ENCODE assay signal across 6 cellular contexts in genomic region chr17:64503341-64503740, GRCh38. TPM values are rescaled to one million over a fixed set of nuclear protein-coding genes. Genes with fewer than 3 reads are reported as not detected.
DNase-seq lines count a peak whose midpoint lies in the region; ATAC-seq and TF ChIP-seq lines count a peak whose summit lies in the region.

No MANE protein-coding gene starts in this region.

- 78 to 86% methylated on average over 5 of the region's 5 CpGs for WGBS in sigmoid colon, 2 donors

- DNase-seq in MG63 (no peak), sigmoid colon (no peak), HPDE6-E6E7 (ENCODE audit: extremely low spot score) (no peak)
- DNase-seq in central memory CD4-positive, alpha-beta T cell, result peak; percentile 6
- no peak for DNase-seq in activated CD8-positive, alpha-beta memory T cell treated with anti-CD3 and anti-CD28 coated beads, Interleukin-2, amount 50 U/mL, for 48 hours

- H3K9me3 ChIP-seq in MG63, result no peaks in the 10 kb centered on the region
- no peaks in the 10 kb centered on the region for H3K9me3 ChIP-seq in sigmoid colon

- intact Hi-C loops in sigmoid colon (cut with DNase I), result loop anchor here (10.0 kb wide), 1 partner anchor 359 kb away; no protein-coding TSS in a partner anchor

- H3K27me3 ChIP-seq in MG63 (no peaks in the 10 kb centered on the region), sigmoid colon (no peaks in the 10 kb centered on the region)

- H3K4me3 ChIP-seq in MG63, result peak overlapping the region; percentile 96
- H3K4me3 ChIP-seq in sigmoid colon, result peak overlapping the region in 2 of 4 donors; percentile 78 to 81

- H3K4me1 ChIP-seq in sigmoid colon, result peaks cover 0 to 68% (median 53%) of the 10 kb centered on the region in 4 donors

- no peak for ATAC-seq in GM19463 (IDR thresholded peaks at IDR 0.05; ENCODE audit: unreplicated experiment)

- no peak for TF ChIP-seq POLR2A in sigmoid colon (IDR thresholded peaks at IDR 0.05)

- no peak for TF ChIP-seq EP300 in sigmoid colon (IDR thresholded peaks at IDR 0.05)

- H3K36me3 ChIP-seq in MG63 (peaks cover 78% of the 10 kb centered on the region), sigmoid colon (peaks cover 50 to 65% (median 58%) of the 10 kb centered on the region in 4 donors)

- peak overlapping the region; percentile 95 to 100 (median 98) for H3K27ac ChIP-seq in sigmoid colon

- no peak for TF ChIP-seq CTCF in sigmoid colon (IDR thresholded peaks at IDR 0.05)

RNA-seq across cellular contexts. Expression of gene DDX5, which starts 2.7 kb away (rescaled TPM):
- total RNA-seq in MG63 (2014; rRNA removed; shearing (Covaris generic); ENCODE audit: low replicate concordance), result 420 and 1,383 TPM in 2 replicates
- total RNA-seq in sigmoid colon, result 1,000 to 10,000 TPM in 1 of 4 donors, 100 to 1,000 TPM in 3; 488 to 1,652 (median 747) TPM
- 100 to 1,000 TPM; 187 to 412 (median 248) TPM for polyA plus RNA-seq in sigmoid colon

RNA-seq across cellular contexts. Expression of gene CEP95, which starts 3.4 kb away (rescaled TPM):
- 9.1 and 17.7 TPM in 2 replicates for total RNA-seq in MG63 (2014; rRNA removed; shearing (Covaris generic); ENCODE audit: low replicate concordance)
- total RNA-seq in sigmoid colon, result 10 to 100 TPM; 34.9 to 74.5 (median 56.9) TPM
- 10 to 100 TPM; 13.2 to 24.3 (median 13.9) TPM for polyA plus RNA-seq in sigmoid colon

RNA-seq across cellular contexts. Expression of gene POLG2, which starts 6.5 kb away (rescaled TPM):
- total RNA-seq in MG63 (2014; rRNA removed; shearing (Covaris generic); ENCODE audit: low replicate concordance), result 2.8 and 10.4 TPM in 2 replicates
- total RNA-seq in sigmoid colon, result 10 to 100 TPM in 2 of 4 donors, 1 to 10 TPM in 2; 5.2 to 16.1 (median 10.4) TPM
- polyA plus RNA-seq in sigmoid colon, result 10 to 100 TPM in 1 of 3 donors, 1 to 10 TPM in 2; 3.9 to 11.0 (median 4.2) TPM

RNA-seq across cellular contexts. Expression of gene MILR1, which starts 54.4 kb away (rescaled TPM):
- 5.6 and 19.0 TPM in 2 replicates for total RNA-seq in MG63 (2014; rRNA removed; shearing (Covaris generic); ENCODE audit: low replicate concordance)
- 1 to 10 TPM; 1.8 to 6.5 (median 3.1) TPM for total RNA-seq in sigmoid colon
- polyA plus RNA-seq in sigmoid colon, result 1 to 10 TPM; 4.4 to 7.8 (median 6.6) TPM
